Comparison of ENCODE assay signal across 1 cellular context in genomic region chr9:113302792-113303418, GRCh38.
TF ChIP-seq lines count a peak whose summit lies in the region.

A gene with protein sequence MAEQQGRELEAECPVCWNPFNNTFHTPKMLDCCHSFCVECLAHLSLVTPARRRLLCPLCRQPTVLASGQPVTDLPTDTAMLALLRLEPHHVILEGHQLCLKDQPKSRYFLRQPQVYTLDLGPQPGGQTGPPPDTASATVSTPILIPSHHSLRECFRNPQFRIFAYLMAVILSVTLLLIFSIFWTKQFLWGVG (minus strand): TSS chr9:113303376. CDS start chr9:113298184, 5,192 bp downstream.

TF ChIP-seq in GM23338, 12 proteins besides CTCF, POLR2A, EP300 and RAD21 (continued from another document):
- TF ChIP-seq ZNF462 (CRISPR knock-in tag; IDR thresholded peaks at IDR 0.05) (no peak), NANOG (IDR thresholded peaks at IDR 0.05; ENCODE audit: borderline replicate concordance) (no peak), POLR2AphosphoS5 (IDR thresholded peaks at IDR 0.05; ENCODE audit: low read depth) (no peak), ZNF331 (CRISPR knock-in tag; IDR thresholded peaks at IDR 0.05; ENCODE audit: low read depth) (no peak), REST (IDR thresholded peaks at IDR 0.05; ENCODE audit: unreplicated experiment) (no peak), EZH2 (IDR thresholded peaks at IDR 0.05; ENCODE audit: low read depth, unreplicated experiment) (no peak), ETS1 (IDR thresholded peaks at IDR 0.05) (no peak), STAT1 (IDR thresholded peaks at IDR 0.05; ENCODE audit: unreplicated experiment) (no peak), JUNB (IDR thresholded peaks at IDR 0.05; ENCODE audit: unreplicated experiment) (no peak)
